In genomic region chr7:41425926-41426325, GRCh38 we compare ENCODE assay signal across 15 cellular contexts.
A peak's percentile ranks its signal among the peaks of the same experiment; 100 is the strongest.
DNase-seq lines count a peak whose midpoint lies in the region; ATAC-seq and TF ChIP-seq lines count a peak whose summit lies in the region.
"Had no signal": no experiment of that assay in that cellular context is flagged by ENCODE, and none has a peak within 500 bp of the region (broad histone marks: within the 10 kb centered on the region; RNA-seq: fewer than 3 reads in every experiment).

No MANE protein-coding gene starts in this region.

- H3K36me3 ChIP-seq in gastrocnemius medialis: no peaks in the 10 kb centered on the region
- H3K36me3 ChIP-seq: cardiac muscle cell had no signal

- peak; percentile 79 for DNase-seq in AG08395 (ENCODE audit: low spot score)
- DNase-seq in NCI-H226: peak; percentile 88
- peak; percentile 33 to 89 for DNase-seq in cardiac fibroblast (ENCODE audit: low read depth in 2 of 2)
- DNase-seq in kidney glomerular epithelial cell (lab: John Stamatoyannopoulos, UW): peak; percentile 25
- DNase-seq in gastrocnemius medialis: no peak
- no peak for DNase-seq in NK-92 (lab: John Stamatoyannopoulos, UW; ENCODE audit: unreplicated experiment)
- DNase-seq: activated CD4-positive, alpha-beta T cell treated with anti-CD3 and anti-CD28 coated beads, Interleukin-2, amount 50 U/mL, for 48 hours; DMS153; NCI-H1436; NCI-H526; testis had no signal

- H3K27me3 ChIP-seq in gastrocnemius medialis: no peaks in the 10 kb centered on the region
- H3K27me3 ChIP-seq: cardiac muscle cell, testis had no signal

- no peak for TF ChIP-seq POLR2A in gastrocnemius medialis (IDR thresholded peaks at IDR 0.05)

- no peak for ATAC-seq in gastrocnemius medialis
- no peak for ATAC-seq in HG03469 (IDR thresholded peaks at IDR 0.05; ENCODE audit: unreplicated experiment)
- ATAC-seq in HG03521 (IDR thresholded peaks at IDR 0.05; ENCODE audit: unreplicated experiment): no peak
- ATAC-seq: Right ventricle myocardium inferior had no signal

- no peaks in the 10 kb centered on the region for H3K9me3 ChIP-seq in gastrocnemius medialis
- H3K9me3 ChIP-seq: testis had no signal

- TF ChIP-seq CTCF in cardiac fibroblast (IDR thresholded peaks at IDR 0.05; ENCODE audit: low read depth, low read length): no peak
- TF ChIP-seq CTCF in gastrocnemius medialis (IDR thresholded peaks at IDR 0.05 in 4 of 5, conservative IDR thresholded peaks at IDR 0.05 in 1 of 5): no peak

- H3K27ac ChIP-seq in gastrocnemius medialis: no peak overlapping the region
- H3K27ac ChIP-seq: cardiac muscle cell, testis had no signal

- H3K4me1 ChIP-seq in gastrocnemius medialis: no peaks in the 10 kb centered on the region
- H3K4me1 ChIP-seq: testis had no signal

- in situ Hi-C loops in gastrocnemius medialis (cut with MboI; ENCODE audit: low sequenced_read_pairs in 4 of 4): no loop called here

- H3K4me3 ChIP-seq in cardiac fibroblast (replicated peaks in 1 of 2; ENCODE audit: low read depth in 2 of 2, low read length in 2 of 2) (no peak overlapping the region), gastrocnemius medialis (no peak overlapping the region)
- H3K4me3 ChIP-seq: cardiac muscle cell, testis had no signal

- intact Hi-C loops in gastrocnemius medialis (cut with DNase I; ENCODE audit: low total_unique reads): no loop called here

Comparison
In these comparisons a context has a peak if more than half of its experiments do, and no peak if none do; other contexts are left out.
1. DNase-seq: peak in AG08395 (single experiment), NCI-H226 (single experiment), cardiac fibroblast (2 of 2) and kidney glomerular epithelial cell (single experiment); none in gastrocnemius medialis (0 of 2) and NK-92 (single experiment).